ENCODE assay signal across 2 cellular contexts in the genomic region with DNA sequence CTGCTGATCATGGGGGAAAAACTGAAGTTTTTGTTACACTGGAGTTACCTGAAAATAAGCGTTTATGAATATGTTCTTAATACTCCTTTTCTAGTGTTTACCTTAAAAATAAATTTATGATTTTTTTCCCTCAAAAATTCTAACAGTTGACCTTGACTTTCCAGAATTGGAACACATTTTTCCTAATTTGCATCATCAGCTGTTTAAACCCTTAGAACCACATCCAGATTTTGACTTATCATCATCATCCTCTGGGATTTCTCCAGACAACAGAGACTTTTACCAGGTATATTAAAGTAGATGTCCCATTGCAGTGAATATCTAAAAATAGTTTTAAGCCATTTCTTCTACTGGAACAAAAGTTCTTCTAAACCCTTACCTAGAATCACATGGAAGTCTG.
TF ChIP-seq lines count a peak whose summit lies in the region.

No MANE protein-coding gene starts in this region.

TF ChIP-seq in A549, 52 proteins besides CTCF, POLR2A, EP300 and RAD21:
- no peak for TF ChIP-seq RCOR1 (IDR thresholded peaks at IDR 0.05; ENCODE audit: low read depth, low read length)
- peak; percentile 33 for TF ChIP-seq MAFK (IDR thresholded peaks at IDR 0.05; ENCODE audit: partially characterized antibody)
TF ChIP-seq in A549: peak in this region for 1.

TF ChIP-seq in K562, 482 proteins besides CTCF, POLR2A, EP300 and RAD21:
- TF ChIP-seq HNRNPLL (IDR thresholded peaks at IDR 0.05; ENCODE audit: low read depth, low read length, poor library complexity, severe bottlenecking) = no peak
- TF ChIP-seq KAT7 (CRISPR knock-in tag; IDR thresholded peaks at IDR 0.05; ENCODE audit: borderline replicate concordance) = no peak
- TF ChIP-seq GABPB1 (CRISPR knock-in tag; IDR thresholded peaks at IDR 0.05) = no peak
- TF ChIP-seq, protein P1, sequence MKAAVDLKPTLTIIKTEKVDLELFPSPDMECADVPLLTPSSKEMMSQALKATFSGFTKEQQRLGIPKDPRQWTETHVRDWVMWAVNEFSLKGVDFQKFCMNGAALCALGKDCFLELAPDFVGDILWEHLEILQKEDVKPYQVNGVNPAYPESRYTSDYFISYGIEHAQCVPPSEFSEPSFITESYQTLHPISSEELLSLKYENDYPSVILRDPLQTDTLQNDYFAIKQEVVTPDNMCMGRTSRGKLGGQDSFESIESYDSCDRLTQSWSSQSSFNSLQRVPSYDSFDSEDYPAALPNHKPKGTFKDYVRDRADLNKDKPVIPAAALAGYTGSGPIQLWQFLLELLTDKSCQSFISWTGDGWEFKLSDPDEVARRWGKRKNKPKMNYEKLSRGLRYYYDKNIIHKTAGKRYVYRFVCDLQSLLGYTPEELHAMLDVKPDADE (conservative IDR thresholded peaks at IDR 0.05; ENCODE audit: control insufficient read depth, low read depth, low read length) = no peak
- no peak for TF ChIP-seq CEBPB (tag; IDR thresholded peaks at IDR 0.05)
- TF ChIP-seq HINFP (tag; conservative IDR thresholded peaks at IDR 0.05; ENCODE audit: low read depth) = no peak
- TF ChIP-seq MAFK (IDR thresholded peaks at IDR 0.05; ENCODE audit: low read length) = 0 out of 2 replicates have a peak, but pooled peaks have one; percentile 29
- no peak for TF ChIP-seq PHB (CRISPR knock-in tag; IDR thresholded peaks at IDR 0.05)
- no peak for TF ChIP-seq POLR2G (IDR thresholded peaks at IDR 0.05; ENCODE audit: low read depth, low read length)
- no peak for TF ChIP-seq ZNF224 (CRISPR knock-in tag; IDR thresholded peaks at IDR 0.05)
- TF ChIP-seq MEF2D (tag; conservative IDR thresholded peaks at IDR 0.05; ENCODE audit: low read depth) = no peak
- TF ChIP-seq RBM14 (IDR thresholded peaks at IDR 0.05; ENCODE audit: borderline replicate concordance, insufficient read depth, low read depth, low read length) = no peak
- TF ChIP-seq YBX1 (IDR thresholded peaks at IDR 0.05) = no peak
- TF ChIP-seq ZNF707 (CRISPR knock-in tag; conservative IDR thresholded peaks at IDR 0.05) = no peak
- TF ChIP-seq SNRNP70 (optimal IDR thresholded peaks at IDR 0.05; ENCODE audit: low read depth, low read length) = no peak
- TF ChIP-seq MIER1 (IDR thresholded peaks at IDR 0.05; ENCODE audit: low read depth) = no peak
- no peak for TF ChIP-seq SAFB2 (IDR thresholded peaks at IDR 0.05; ENCODE audit: borderline replicate concordance, low read depth, low read length, severe bottlenecking)
- TF ChIP-seq RFX1 (IDR thresholded peaks at IDR 0.05) = no peak
- TF ChIP-seq CREBBP (IDR thresholded peaks at IDR 0.05; ENCODE audit: low read depth, low read length) = no peak
- TF ChIP-seq ZFP36 (IDR thresholded peaks at IDR 0.05; ENCODE audit: low read depth, low read length, partially characterized antibody) = no peak
- TF ChIP-seq, protein P2, sequence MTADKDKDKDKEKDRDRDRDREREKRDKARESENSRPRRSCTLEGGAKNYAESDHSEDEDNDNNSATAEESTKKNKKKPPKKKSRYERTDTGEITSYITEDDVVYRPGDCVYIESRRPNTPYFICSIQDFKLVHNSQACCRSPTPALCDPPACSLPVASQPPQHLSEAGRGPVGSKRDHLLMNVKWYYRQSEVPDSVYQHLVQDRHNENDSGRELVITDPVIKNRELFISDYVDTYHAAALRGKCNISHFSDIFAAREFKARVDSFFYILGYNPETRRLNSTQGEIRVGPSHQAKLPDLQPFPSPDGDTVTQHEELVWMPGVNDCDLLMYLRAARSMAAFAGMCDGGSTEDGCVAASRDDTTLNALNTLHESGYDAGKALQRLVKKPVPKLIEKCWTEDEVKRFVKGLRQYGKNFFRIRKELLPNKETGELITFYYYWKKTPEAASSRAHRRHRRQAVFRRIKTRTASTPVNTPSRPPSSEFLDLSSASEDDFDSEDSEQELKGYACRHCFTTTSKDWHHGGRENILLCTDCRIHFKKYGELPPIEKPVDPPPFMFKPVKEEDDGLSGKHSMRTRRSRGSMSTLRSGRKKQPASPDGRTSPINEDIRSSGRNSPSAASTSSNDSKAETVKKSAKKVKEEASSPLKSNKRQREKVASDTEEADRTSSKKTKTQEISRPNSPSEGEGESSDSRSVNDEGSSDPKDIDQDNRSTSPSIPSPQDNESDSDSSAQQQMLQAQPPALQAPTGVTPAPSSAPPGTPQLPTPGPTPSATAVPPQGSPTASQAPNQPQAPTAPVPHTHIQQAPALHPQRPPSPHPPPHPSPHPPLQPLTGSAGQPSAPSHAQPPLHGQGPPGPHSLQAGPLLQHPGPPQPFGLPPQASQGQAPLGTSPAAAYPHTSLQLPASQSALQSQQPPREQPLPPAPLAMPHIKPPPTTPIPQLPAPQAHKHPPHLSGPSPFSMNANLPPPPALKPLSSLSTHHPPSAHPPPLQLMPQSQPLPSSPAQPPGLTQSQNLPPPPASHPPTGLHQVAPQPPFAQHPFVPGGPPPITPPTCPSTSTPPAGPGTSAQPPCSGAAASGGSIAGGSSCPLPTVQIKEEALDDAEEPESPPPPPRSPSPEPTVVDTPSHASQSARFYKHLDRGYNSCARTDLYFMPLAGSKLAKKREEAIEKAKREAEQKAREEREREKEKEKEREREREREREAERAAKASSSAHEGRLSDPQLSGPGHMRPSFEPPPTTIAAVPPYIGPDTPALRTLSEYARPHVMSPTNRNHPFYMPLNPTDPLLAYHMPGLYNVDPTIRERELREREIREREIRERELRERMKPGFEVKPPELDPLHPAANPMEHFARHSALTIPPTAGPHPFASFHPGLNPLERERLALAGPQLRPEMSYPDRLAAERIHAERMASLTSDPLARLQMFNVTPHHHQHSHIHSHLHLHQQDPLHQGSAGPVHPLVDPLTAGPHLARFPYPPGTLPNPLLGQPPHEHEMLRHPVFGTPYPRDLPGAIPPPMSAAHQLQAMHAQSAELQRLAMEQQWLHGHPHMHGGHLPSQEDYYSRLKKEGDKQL (CRISPR knock-in tag; IDR thresholded peaks at IDR 0.05; ENCODE audit: borderline replicate concordance) = no peak
- no peak for TF ChIP-seq LCOR (CRISPR knock-in tag; IDR thresholded peaks at IDR 0.05)
- TF ChIP-seq ZNF316 (IDR thresholded peaks at IDR 0.05) = peak; percentile 83
- TF ChIP-seq GTF2F1 (IDR thresholded peaks at IDR 0.05; ENCODE audit: low read depth, low read length) = no peak
- TF ChIP-seq EP400 (IDR thresholded peaks at IDR 0.05) = no peak
- no peak for TF ChIP-seq HOXB6 (CRISPR knock-in tag; IDR thresholded peaks at IDR 0.05; ENCODE audit: borderline replicate concordance)
- TF ChIP-seq C11orf30 (IDR thresholded peaks at IDR 0.05; ENCODE audit: low read depth) = peak; percentile 56
- no peak for TF ChIP-seq ZNF444 (CRISPR knock-in tag; IDR thresholded peaks at IDR 0.05)
- no peak for TF ChIP-seq ZFPM2 (CRISPR knock-in tag; IDR thresholded peaks at IDR 0.05)
- no peak for TF ChIP-seq ZNF140 (CRISPR knock-in tag; IDR thresholded peaks at IDR 0.05)
- peak; percentile 41; the same call in 1 of the 2 replicates for TF ChIP-seq MAFF (IDR thresholded peaks at IDR 0.05; ENCODE audit: low read length)
- peak; percentile 29; the same call in 1 of the 2 replicates for TF ChIP-seq MAFG (tag; conservative IDR thresholded peaks at IDR 0.05)
